In genomic region chr7:47941136-47941844, GRCh38 we compare ENCODE assay signal across 9 cellular contexts. TPM values are rescaled to one million over a fixed set of nuclear protein-coding genes. Genes with fewer than 3 reads are reported as not detected.
DNase-seq lines count a peak whose midpoint lies in the region; ATAC-seq, FAIRE-seq and TF ChIP-seq lines count a peak whose summit lies in the region.
"Had no signal": no experiment of that assay in that cellular context is flagged by ENCODE, and none has a peak within 500 bp of the region (broad histone marks: within the 10 kb centered on the region; RNA-seq: fewer than 3 reads in every experiment).

No MANE protein-coding gene starts in this region.

- H3K9ac ChIP-seq in Karpas-422 (ENCODE audit: low read length) = no peak overlapping the region

- no peak overlapping the region for H3K4me3 Mint-ChIP-seq in chondrocyte (ENCODE audit: unreplicated experiment)
- H3K4me3 Mint-ChIP-seq: activated CD8-positive, alpha-beta T cell treated with anti-CD3 and anti-CD28 coated beads, Interleukin-2, amount 10 ng/mL, durations not matched to agents 7 days and 5 days had no signal

- H3K27me3 ChIP-seq in Karpas-422 (ENCODE audit: low read length) (no peaks in the 10 kb centered on the region), layer of hippocampus (ENCODE audit: control insufficient read depth, insufficient read depth, low read length) (no peaks in the 10 kb centered on the region)

- H3K9me2 ChIP-seq in Karpas-422 (replicated peaks; ENCODE audit: insufficient read depth, low read length) = no peaks in the 10 kb centered on the region

- ATAC-seq in GM18519 (IDR thresholded peaks at IDR 0.05; ENCODE audit: low FRiP score, unreplicated experiment) = no peak
- ATAC-seq: activated CD8-positive, alpha-beta T cell treated with anti-CD3 and anti-CD28 coated beads, Interleukin-2, amount 10 ng/mL, durations not matched to agents 7 days and 5 days had no signal

- no peak overlapping the region for H3K27ac ChIP-seq in Karpas-422 (ENCODE audit: low read length)
- peak overlapping the region; percentile 2 for H3K27ac ChIP-seq in layer of hippocampus (ENCODE audit: low read depth, low read length)

- no peaks in the 10 kb centered on the region for H3K27me3 Mint-ChIP-seq in chondrocyte (ENCODE audit: low read depth)

- no peak for TF ChIP-seq CTCF in chondrocyte (IDR thresholded peaks at IDR 0.05)

- no peaks in the 10 kb centered on the region for H3K36me3 ChIP-seq in Karpas-422 (ENCODE audit: insufficient read depth, low read length)

- no peaks in the 10 kb centered on the region for H3K9me3 ChIP-seq in Karpas-422 (ENCODE audit: low read length)

- no peaks in the 10 kb centered on the region for H4K20me1 ChIP-seq in Karpas-422 (ENCODE audit: insufficient read depth, low read depth, low read length)

- no peak for FAIRE-seq in urothelium cell line (lab: Jason Lieb, UNC)
- FAIRE-seq: frontal cortex had no signal

- peak overlapping the region; percentile 67; the same call in 1 of the 2 replicates for H2AFZ ChIP-seq in Karpas-422 (ENCODE audit: low read length)

- peak overlapping the region; percentile 96 for H3K27ac Mint-ChIP-seq in chondrocyte (ENCODE audit: unreplicated experiment)
- H3K27ac Mint-ChIP-seq: activated CD8-positive, alpha-beta T cell treated with anti-CD3 and anti-CD28 coated beads, Interleukin-2, amount 10 ng/mL, durations not matched to agents 7 days and 5 days had no signal

- H3K4me1 Mint-ChIP-seq in chondrocyte (ENCODE audit: low read depth) = peaks cover 66% of the 10 kb centered on the region

- H3K4me2 ChIP-seq in Karpas-422 (ENCODE audit: low read depth, low read length, poor library complexity, severe bottlenecking) = no peak overlapping the region

- no peaks in the 10 kb centered on the region for H3K79me2 ChIP-seq in Karpas-422 (ENCODE audit: low read length)

- no peaks in the 10 kb centered on the region for H3K9me3 Mint-ChIP-seq in chondrocyte (ENCODE audit: low read depth)

- H3K36me3 Mint-ChIP-seq in chondrocyte (ENCODE audit: low read depth) = no peaks in the 10 kb centered on the region

- no peak for DNase-seq in Karpas-422
- no peak for DNase-seq in chondrocyte (ENCODE audit: low spot score)
- peak; percentile 78 for DNase-seq in urothelium cell line (ENCODE audit: low spot score)
- no peak for DNase-seq in amniotic stem cell (lab: John Stamatoyannopoulos, UW)
- no peak for DNase-seq in NCI-H510A (lab: John Stamatoyannopoulos, UW)
- DNase-seq: activated CD8-positive, alpha-beta T cell treated with anti-CD3 and anti-CD28 coated beads, Interleukin-2, amount 10 ng/mL, durations not matched to agents 7 days and 5 days had no signal

- H3K4me3 ChIP-seq in Karpas-422 (ENCODE audit: low read length) = no peak overlapping the region

- peaks cover 40% of the 10 kb centered on the region for H3K4me1 ChIP-seq in Karpas-422 (ENCODE audit: low read length)

RNA-seq across cellular contexts. Expression of gene PKD1L1, which starts 7.0 kb away (rescaled TPM):
- 0.90 and 2.8 TPM in 2 replicates for total RNA-seq in Karpas-422 (2014; rRNA removed; shearing (Covaris generic); ENCODE audit: low replicate concordance)
- total RNA-seq in chondrocyte = 0.15 to 0.25 TPM (median 0.23 TPM) in 3 replicates

RNA-seq across cellular contexts. Expression of gene HUS1, which starts 38.1 kb away (rescaled TPM):
- 19.6 and 20.6 TPM in 2 replicates for total RNA-seq in Karpas-422 (2014; rRNA removed; shearing (Covaris generic); ENCODE audit: low replicate concordance)
- total RNA-seq in chondrocyte = 29.0 to 31.1 TPM (median 30.6 TPM) in 3 replicates
